Comparison of ENCODE assay signal across 26 cellular contexts in the genomic region with DNA sequence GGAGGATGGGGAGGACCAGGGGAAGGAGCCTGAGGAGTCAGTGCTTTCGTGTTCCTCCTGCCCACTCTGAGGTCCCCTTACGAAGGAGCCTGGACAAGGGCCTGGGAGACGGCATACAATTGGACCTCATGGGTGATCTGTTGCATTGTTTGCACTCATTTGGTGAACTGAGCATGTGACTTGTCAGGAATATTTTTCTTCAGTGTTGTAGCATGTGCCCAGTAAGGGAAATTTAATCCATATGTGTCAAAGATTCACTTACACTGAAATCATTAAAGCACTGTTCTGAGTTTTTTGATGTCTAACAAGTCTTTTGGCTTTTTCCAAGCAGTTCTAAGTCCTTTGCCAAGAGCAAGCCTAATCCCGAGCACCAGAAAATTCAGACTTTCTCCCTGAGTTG.
"Had no signal": no experiment of that assay in that cellular context is flagged by ENCODE, and none has a peak within 500 bp of the region (broad histone marks: within the 10 kb centered on the region; RNA-seq: fewer than 3 reads in every experiment).

No MANE protein-coding gene starts in this region.

- H3K36me3 Mint-ChIP-seq: activated naive CD8-positive, alpha-beta T cell; immature natural killer cell had no signal

- ATAC-seq: activated CD4-positive, alpha-beta T cell treated with anti-CD3 and anti-CD28 coated beads for 36 hours; activated T-helper 17 cell treated with anti-CD3 and anti-CD28 coated beads, Interleukin-2, amount 50 U/mL, for 72 hours; left lung; upper lobe of right lung had no signal

- H3K9me3 Mint-ChIP-seq: activated B cell treated with CpG ODN at 0.5 μM for 24 hours; activated T-cell treated with anti-CD3 and anti-CD28 coated beads, Interleukin-2, amount 50 U/mL, for 24 hours; activated T-helper 17 cell treated with anti-CD3 and anti-CD28 coated beads, Interleukin-2, amount 50 U/mL, for 72 hours; endodermal cell; immature natural killer cell; T-helper 1 cell treated with Interleukin-12 subunit alpha and Interleukin-12 subunit beta and Interleukin-4 antibody, amounts not matched to agents 30 μg/mL and 1 μg/mL, for 36 hours had no signal

- H3K27ac Mint-ChIP-seq: activated B cell treated with CpG ODN at 0.5 μM for 24 hours; activated CD4-positive, alpha-beta T cell treated with anti-CD3 and anti-CD28 coated beads for 36 hours; activated naive CD8-positive, alpha-beta T cell; activated T-cell treated with anti-CD3 and anti-CD28 coated beads, Interleukin-2, amount 50 U/mL, for 24 hours; activated T-helper 17 cell treated with anti-CD3 and anti-CD28 coated beads, Interleukin-2, amount 50 U/mL, for 72 hours; endodermal cell; immature natural killer cell; T-helper 1 cell treated with Interleukin-12 subunit alpha and Interleukin-12 subunit beta and Interleukin-4 antibody, amounts not matched to agents 30 μg/mL and 1 μg/mL, for 36 hours had no signal

- H2AFZ ChIP-seq: hepatocyte had no signal

- H3K4me2 ChIP-seq: hepatocyte had no signal

- H3K79me2 ChIP-seq: hepatocyte had no signal

- DNase-seq: activated B cell treated with CpG ODN at 0.5 μM for 24 hours; activated CD4-positive, alpha-beta T cell treated with anti-CD3 and anti-CD28 coated beads for 36 hours; activated CD4-positive, alpha-beta T cell treated with anti-CD3 and anti-CD28 coated beads, Interleukin-2, amount 50 U/mL, for 4 hours; activated CD8-positive, alpha-beta memory T cell treated with anti-CD3 and anti-CD28 coated beads for 24 hours; activated CD8-positive, alpha-beta memory T cell treated with anti-CD3 and anti-CD28 coated beads, Interleukin-2, amount 50 U/mL, for 4 hours; activated T-cell treated with anti-CD3 and anti-CD28 coated beads, Interleukin-2, amount 50 U/mL, for 24 hours; adrenal gland; endodermal cell; foreskin melanocyte; glutamatergic neuron; immature natural killer cell; left lung; occipital lobe; posterior cingulate gyrus; sigmoid colon; stimulated activated CD4-positive, alpha-beta T cell treated with anti-CD3 and anti-CD28 coated beads, Interleukin-2, amount 100 ng/mL, for 48 hours; stimulated activated naive CD4-positive, alpha-beta T cell; T1000; testis; upper lobe of right lung had no signal

- H3K4me1 ChIP-seq: breast epithelium, upper lobe of right lung had no signal

- H3K36me3 ChIP-seq: adrenal gland, breast epithelium, left lung, sigmoid colon, upper lobe of right lung had no signal

- H3K4me3 ChIP-seq: adrenal gland, breast epithelium, coronary artery, hepatocyte, left lung, sigmoid colon, testis, upper lobe of right lung had no signal

- H3K27ac ChIP-seq: adrenal gland, hepatocyte, left lung, sigmoid colon, upper lobe of right lung had no signal

- H3K27me3 ChIP-seq: adrenal gland, breast epithelium, hepatocyte, left lung, sigmoid colon, testis, upper lobe of right lung had no signal

- H3K9me3 ChIP-seq: adrenal gland, breast epithelium, left lung, sigmoid colon, testis, upper lobe of right lung had no signal
